ENCODE assay signal across 13 cellular contexts in genomic region chr2:239824866-239825704, GRCh38.
A peak's percentile ranks its signal among the peaks of the same experiment; 100 is the strongest.
DNase-seq lines count a peak whose midpoint lies in the region; ATAC-seq and TF ChIP-seq lines count a peak whose summit lies in the region.
"Had no signal": no experiment of that assay in that cellular context is flagged by ENCODE, and none has a peak within 500 bp of the region (broad histone marks: within the 10 kb centered on the region; RNA-seq: fewer than 3 reads in every experiment).

No MANE protein-coding gene starts in this region.

- H3K36me3 Mint-ChIP-seq in GM23338 (ENCODE audit: low read depth) = no peaks in the 10 kb centered on the region
- H3K36me3 Mint-ChIP-seq in effector memory CD8-positive, alpha-beta T cell (ENCODE audit: insufficient read depth) = no peaks in the 10 kb centered on the region

- no peaks in the 10 kb centered on the region for H3K9me2 ChIP-seq in GM23338 (ENCODE audit: insufficient read depth)

- H3K4me2 ChIP-seq in GM23338 (peak overlapping the region; percentile 42; the same call in 1 of the 2 replicates), osteoblast (ENCODE audit: insufficient read depth, low read length) (no peak overlapping the region)

- TF ChIP-seq CTCF in GM23338 (conservative IDR thresholded peaks at IDR 0.05; ENCODE audit: low read depth in 2 of 2) (peak; percentile 53 to 63), fibroblast of mammary gland (conservative IDR thresholded peaks at IDR 0.05; ENCODE audit: control insufficient read depth, insufficient read depth, low read depth, low read length) (peak; percentile 1), osteoblast (IDR thresholded peaks at IDR 0.05; ENCODE audit: extremely low read depth, low read depth, low read length) (no peak)

- H3K79me2 ChIP-seq in GM23338 (replicated peaks; ENCODE audit: insufficient read depth) (no peaks in the 10 kb centered on the region), osteoblast (ENCODE audit: insufficient read depth, low read length) (no peaks in the 10 kb centered on the region)

- peak; percentile 3 for DNase-seq in D341Med (ENCODE audit: low spot score)
- DNase-seq in GM23338 (ENCODE audit: low spot score) = peak; percentile 71
- no peak for DNase-seq in fibroblast of mammary gland (ENCODE audit: low read depth)
- DNase-seq in osteoblast (ENCODE audit: insufficient read length, low spot score, missing footprints) = peak; percentile 37
- no peak for DNase-seq in amygdala (lab: John Stamatoyannopoulos, UW)
- no peak for DNase-seq in effector memory CD8-positive, alpha-beta T cell
- DNase-seq in NCI-H1048 (lab: John Stamatoyannopoulos, UW) = no peak
- DNase-seq: activated CD4-positive, alpha-beta T cell treated with anti-CD3 and anti-CD28 coated beads for 1 hour; mesenchymal stem cell; nucleus accumbens had no signal

- no peaks in the 10 kb centered on the region for H3F3A ChIP-seq in GM23338 (replicated peaks; ENCODE audit: low read depth)

- peaks cover 6% of the 10 kb centered on the region for H3K4me1 Mint-ChIP-seq in GM23338
- peaks cover 0 to 7% of the 10 kb centered on the region in 2 donors for H3K4me1 Mint-ChIP-seq in effector memory CD8-positive, alpha-beta T cell (ENCODE audit: low read depth in 2 of 2)
- H3K4me1 Mint-ChIP-seq: B cell had no signal

- no peaks in the 10 kb centered on the region for H3K27me3 ChIP-seq in GM23338 (ENCODE audit: insufficient read depth)
- H3K27me3 ChIP-seq in osteoblast (ENCODE audit: insufficient read depth, low read length) = no peaks in the 10 kb centered on the region

- no peaks in the 10 kb centered on the region for H3K4me1 ChIP-seq in GM23338 (ENCODE audit: insufficient read depth)
- H3K4me1 ChIP-seq in osteoblast (ENCODE audit: insufficient read depth, low read length) = no peaks in the 10 kb centered on the region
- H3K4me1 ChIP-seq: HAP-1 had no signal

- H4K20me1 ChIP-seq in GM23338 (replicated peaks; ENCODE audit: insufficient read depth) (no peaks in the 10 kb centered on the region), osteoblast (ENCODE audit: insufficient read depth, low read length) (no peaks in the 10 kb centered on the region)

- no peaks in the 10 kb centered on the region for H3K9me3 ChIP-seq in osteoblast (ENCODE audit: low read depth, low read length)
- H3K9me3 ChIP-seq: HAP-1 had no signal

- H3K27ac ChIP-seq in GM23338 (ENCODE audit: low read depth) (no peak overlapping the region), osteoblast (ENCODE audit: low read depth, low read length) (no peak overlapping the region)

- H3K4me3 ChIP-seq in GM23338 (0 out of 2 replicates have a peak overlapping the region, but pooled peaks have one; percentile 26), fibroblast of mammary gland (ENCODE audit: control insufficient read depth, low read depth, low read length) (no peak overlapping the region), osteoblast (ENCODE audit: insufficient read depth, low read length) (no peak overlapping the region)
- H3K4me3 ChIP-seq: HAP-1 had no signal

- ATAC-seq in GM23338 = peak; percentile 79
- ATAC-seq in effector memory CD8-positive, alpha-beta T cell (replicated peaks) = no peak

- H3K9me3 Mint-ChIP-seq in GM23338 = no peaks in the 10 kb centered on the region
- H3K9me3 Mint-ChIP-seq in effector memory CD8-positive, alpha-beta T cell = no peaks in the 10 kb centered on the region
- H3K9me3 Mint-ChIP-seq: dendritic cell treated with granulocyte-macrophage colony-stimulating factor and Interleukin-4, amounts not matched to agents 40 ng/mL and 50 ng/mL, for 4 days had no signal

- H2AFZ ChIP-seq in GM23338 (no peak overlapping the region), osteoblast (ENCODE audit: low read length) (no peak overlapping the region)

- H3K36me3 ChIP-seq in GM23338 (ENCODE audit: insufficient read depth) = no peaks in the 10 kb centered on the region
- H3K36me3 ChIP-seq in osteoblast (ENCODE audit: insufficient read depth, low read length) = no peaks in the 10 kb centered on the region
- H3K36me3 ChIP-seq: HAP-1 had no signal

- H3K4me3 Mint-ChIP-seq in GM23338 = peak overlapping the region; percentile 46; the same call in 2 of the 3 replicates
- no peak overlapping the region for H3K4me3 Mint-ChIP-seq in effector memory CD8-positive, alpha-beta T cell
- H3K4me3 Mint-ChIP-seq: B cell; dendritic cell treated with granulocyte-macrophage colony-stimulating factor and Interleukin-4, amounts not matched to agents 40 ng/mL and 50 ng/mL, for 4 days had no signal

- H3K27ac Mint-ChIP-seq in GM23338 = no peak overlapping the region
- no peak overlapping the region for H3K27ac Mint-ChIP-seq in effector memory CD8-positive, alpha-beta T cell
- H3K27ac Mint-ChIP-seq: dendritic cell treated with granulocyte-macrophage colony-stimulating factor and Interleukin-4, amounts not matched to agents 40 ng/mL and 50 ng/mL, for 4 days had no signal

- peaks cover 19% of the 10 kb centered on the region for H3K27me3 Mint-ChIP-seq in GM23338 (ENCODE audit: insufficient read depth, low read depth, poor library complexity)
- H3K27me3 Mint-ChIP-seq in effector memory CD8-positive, alpha-beta T cell = peaks cover 25 to 60% of the 10 kb centered on the region in 2 donors

TF ChIP-seq in GM23338, 12 proteins besides CTCF, POLR2A, EP300 and RAD21 (continues in another document):
- TF ChIP-seq EZH2phosphoT487 (IDR thresholded peaks at IDR 0.05; ENCODE audit: unreplicated experiment) (no peak), EZH2 (IDR thresholded peaks at IDR 0.05; ENCODE audit: low read depth, unreplicated experiment) (no peak), ZNF331 (CRISPR knock-in tag; IDR thresholded peaks at IDR 0.05; ENCODE audit: low read depth) (no peak), NANOG (IDR thresholded peaks at IDR 0.05; ENCODE audit: borderline replicate concordance) (no peak), ZNF114 (CRISPR knock-in tag; IDR thresholded peaks at IDR 0.05) (no peak), REST (IDR thresholded peaks at IDR 0.05; ENCODE audit: unreplicated experiment) (no peak), JUNB (IDR thresholded peaks at IDR 0.05; ENCODE audit: unreplicated experiment) (no peak), POLR2AphosphoS5 (IDR thresholded peaks at IDR 0.05; ENCODE audit: low read depth) (no peak)

Comparison
In these comparisons a context has a peak if more than half of its experiments do, and no peak if none do; other contexts are left out.
1. DNase-seq: peak in D341Med (single experiment), GM23338 (single experiment) and osteoblast (single experiment); none in fibroblast of mammary gland (single experiment), amygdala (0 of 56), effector memory CD8-positive, alpha-beta T cell (0 of 3) and NCI-H1048 (single experiment).